ENCODE assay signal across 14 cellular contexts in genomic region chr17:8855477-8856204, GRCh38. TPM values are rescaled to one million over a fixed set of nuclear protein-coding genes. Genes with fewer than 3 reads are reported as not detected.
A peak's percentile ranks its signal among the peaks of the same experiment; 100 is the strongest.
DNase-seq lines count a peak whose midpoint lies in the region; ATAC-seq lines count a peak whose summit lies in the region.
"Had no signal": no experiment of that assay in that cellular context is flagged by ENCODE, and none has a peak within 500 bp of the region (broad histone marks: within the 10 kb centered on the region; RNA-seq: fewer than 3 reads in every experiment).

No MANE protein-coding gene starts in this region.

- CTCF ChIA-PET in activated CD4-positive, alpha-beta memory T cell treated with anti-CD3 and anti-CD28 coated beads for 36 hours (lab: Charles Lee), result no interaction called here
- CTCF ChIA-PET in activated CD4-positive, alpha-beta memory T cell treated with anti-CD3 and anti-CD28 coated beads, Interleukin-2, amount 10 ng/mL, durations not matched to agents 7 days and 5 days (lab: Charles Lee), result interaction anchor here (0.6 to 1.1 kb wide), 2 partner anchors 10 to 12 kb away, joined by 3 read pairs; partner anchors contain the start of gene PIK3R6

- H3K36me3 Mint-ChIP-seq in activated CD4-positive, alpha-beta memory T cell treated with anti-CD3 and anti-CD28 coated beads for 36 hours, result no peaks in the 10 kb centered on the region
- no peaks in the 10 kb centered on the region for H3K36me3 Mint-ChIP-seq in activated CD4-positive, alpha-beta memory T cell treated with anti-CD3 and anti-CD28 coated beads, Interleukin-2, amount 10 ng/mL, durations not matched to agents 7 days and 5 days (ENCODE audit: low read depth)
- no peaks in the 10 kb centered on the region for H3K36me3 Mint-ChIP-seq in stimulated activated memory B cell treated with anti-CD40 and anti-IgM and Interleukin-4, amounts not matched to agents 10 μg/mL and 1 μg/mL and 100 μg/mL, for 72 hours
- H3K36me3 Mint-ChIP-seq: activated naive CD4-positive, alpha-beta T cell treated with anti-CD3 and anti-CD28 coated beads, Interleukin-2, amount 50 U/mL, for 72 hours had no signal

- ATAC-seq in GM21423 (IDR thresholded peaks at IDR 0.05; ENCODE audit: unreplicated experiment) (peak; percentile 28), HG03378 (IDR thresholded peaks at IDR 0.05; ENCODE audit: unreplicated experiment) (peak; percentile 44), HG02981 (IDR thresholded peaks at IDR 0.05; ENCODE audit: unreplicated experiment) (no peak)
- peak; percentile 71 for ATAC-seq in stimulated activated memory B cell treated with anti-CD40 and anti-IgM and Interleukin-4, amounts not matched to agents 10 μg/mL and 1 μg/mL and 100 μg/mL, for 72 hours

- peak; percentile 39 for DNase-seq in activated CD4-positive, alpha-beta memory T cell treated with anti-CD3 and anti-CD28 coated beads for 36 hours
- no peak for DNase-seq in activated CD4-positive, alpha-beta memory T cell treated with anti-CD3 and anti-CD28 coated beads, Interleukin-2, amount 10 ng/mL, durations not matched to agents 7 days and 5 days
- no peak for DNase-seq in GF-D8 (lab: John Stamatoyannopoulos, UW)
- DNase-seq in HCEC 1CT, result no peak
- DNase-seq: activated CD4-positive, alpha-beta T cell treated with anti-CD3 and anti-CD28 coated beads, Interleukin-2, amount 10 ng/mL, durations not matched to agents 24 days and 14 days; islet precursor cell; NCI-H82 had no signal

- POLR2A ChIA-PET in activated CD4-positive, alpha-beta memory T cell treated with anti-CD3 and anti-CD28 coated beads for 36 hours (lab: Charles Lee), result no interaction called here
- POLR2A ChIA-PET in activated CD4-positive, alpha-beta memory T cell treated with anti-CD3 and anti-CD28 coated beads, Interleukin-2, amount 10 ng/mL, durations not matched to agents 7 days and 5 days (lab: Charles Lee), result no interaction called here

- H3K4me3 Mint-ChIP-seq in activated CD4-positive, alpha-beta memory T cell treated with anti-CD3 and anti-CD28 coated beads for 36 hours, result no peak overlapping the region
- no peak overlapping the region for H3K4me3 Mint-ChIP-seq in activated CD4-positive, alpha-beta memory T cell treated with anti-CD3 and anti-CD28 coated beads, Interleukin-2, amount 10 ng/mL, durations not matched to agents 7 days and 5 days
- peak overlapping the region; percentile 52 for H3K4me3 Mint-ChIP-seq in stimulated activated memory B cell treated with anti-CD40 and anti-IgM and Interleukin-4, amounts not matched to agents 10 μg/mL and 1 μg/mL and 100 μg/mL, for 72 hours
- H3K4me3 Mint-ChIP-seq: activated CD4-positive, alpha-beta T cell treated with anti-CD3 and anti-CD28 coated beads, Interleukin-2, amount 10 ng/mL, durations not matched to agents 24 days and 14 days; neural crest cell had no signal

- H3K27ac Mint-ChIP-seq in activated CD4-positive, alpha-beta memory T cell treated with anti-CD3 and anti-CD28 coated beads for 36 hours, result no peak overlapping the region
- no peak overlapping the region for H3K27ac Mint-ChIP-seq in activated CD4-positive, alpha-beta memory T cell treated with anti-CD3 and anti-CD28 coated beads, Interleukin-2, amount 10 ng/mL, durations not matched to agents 7 days and 5 days
- H3K27ac Mint-ChIP-seq in stimulated activated memory B cell treated with anti-CD40 and anti-IgM and Interleukin-4, amounts not matched to agents 10 μg/mL and 1 μg/mL and 100 μg/mL, for 72 hours, result peak overlapping the region; percentile 88
- H3K27ac Mint-ChIP-seq: activated CD4-positive, alpha-beta T cell treated with anti-CD3 and anti-CD28 coated beads, Interleukin-2, amount 10 ng/mL, durations not matched to agents 24 days and 14 days; activated naive CD4-positive, alpha-beta T cell treated with anti-CD3 and anti-CD28 coated beads, Interleukin-2, amount 50 U/mL, for 72 hours had no signal

- intact Hi-C loops in activated CD4-positive, alpha-beta memory T cell treated with anti-CD3 and anti-CD28 coated beads for 36 hours (cut with micrococcal nuclease), result loop anchor here (5.0 kb wide), 3 partner anchors 42 to 102 kb away; no protein-coding TSS in a partner anchor

- peaks cover 35% of the 10 kb centered on the region for H3K4me1 Mint-ChIP-seq in activated CD4-positive, alpha-beta memory T cell treated with anti-CD3 and anti-CD28 coated beads for 36 hours (ENCODE audit: low read depth)
- H3K4me1 Mint-ChIP-seq in activated CD4-positive, alpha-beta memory T cell treated with anti-CD3 and anti-CD28 coated beads, Interleukin-2, amount 10 ng/mL, durations not matched to agents 7 days and 5 days, result peaks cover 41% of the 10 kb centered on the region
- H3K4me1 Mint-ChIP-seq in stimulated activated memory B cell treated with anti-CD40 and anti-IgM and Interleukin-4, amounts not matched to agents 10 μg/mL and 1 μg/mL and 100 μg/mL, for 72 hours, result peaks cover 63% of the 10 kb centered on the region

- no peaks in the 10 kb centered on the region for H3K27me3 Mint-ChIP-seq in activated CD4-positive, alpha-beta memory T cell treated with anti-CD3 and anti-CD28 coated beads for 36 hours
- no peaks in the 10 kb centered on the region for H3K27me3 Mint-ChIP-seq in activated CD4-positive, alpha-beta memory T cell treated with anti-CD3 and anti-CD28 coated beads, Interleukin-2, amount 10 ng/mL, durations not matched to agents 7 days and 5 days
- H3K27me3 Mint-ChIP-seq in stimulated activated memory B cell treated with anti-CD40 and anti-IgM and Interleukin-4, amounts not matched to agents 10 μg/mL and 1 μg/mL and 100 μg/mL, for 72 hours, result no peaks in the 10 kb centered on the region
- H3K27me3 Mint-ChIP-seq: activated CD4-positive, alpha-beta T cell treated with anti-CD3 and anti-CD28 coated beads, Interleukin-2, amount 10 ng/mL, durations not matched to agents 24 days and 14 days had no signal

- H3K9me3 Mint-ChIP-seq in activated CD4-positive, alpha-beta memory T cell treated with anti-CD3 and anti-CD28 coated beads for 36 hours, result no peaks in the 10 kb centered on the region
- H3K9me3 Mint-ChIP-seq in activated CD4-positive, alpha-beta memory T cell treated with anti-CD3 and anti-CD28 coated beads, Interleukin-2, amount 10 ng/mL, durations not matched to agents 7 days and 5 days, result no peaks in the 10 kb centered on the region
- H3K9me3 Mint-ChIP-seq in stimulated activated memory B cell treated with anti-CD40 and anti-IgM and Interleukin-4, amounts not matched to agents 10 μg/mL and 1 μg/mL and 100 μg/mL, for 72 hours, result no peaks in the 10 kb centered on the region
- H3K9me3 Mint-ChIP-seq: activated CD4-positive, alpha-beta T cell treated with anti-CD3 and anti-CD28 coated beads, Interleukin-2, amount 10 ng/mL, durations not matched to agents 24 days and 14 days; activated naive CD4-positive, alpha-beta T cell treated with anti-CD3 and anti-CD28 coated beads, Interleukin-2, amount 50 U/mL, for 72 hours; neural crest cell had no signal

RNA-seq across cellular contexts. Expression of gene PIK3R6, which starts 11.8 kb away (rescaled TPM):
- under 1 TPM; 0.63 to 0.71 TPM for total RNA-seq in activated CD4-positive, alpha-beta memory T cell treated with anti-CD3 and anti-CD28 coated beads for 36 hours
- 1 to 10 TPM; 2.0 to 2.2 TPM for total RNA-seq in activated CD4-positive, alpha-beta memory T cell treated with anti-CD3 and anti-CD28 coated beads, Interleukin-2, amount 10 ng/mL, durations not matched to agents 7 days and 5 days
- total RNA-seq: A673, neural crest cell had no signal

RNA-seq across cellular contexts. Expression of gene MFSD6L, which starts 56.5 kb away (rescaled TPM):
- not detected for total RNA-seq in activated CD4-positive, alpha-beta memory T cell treated with anti-CD3 and anti-CD28 coated beads for 36 hours
- under 1 TPM in 1 of 2 experiments, not detected in 1; 0.13 TPM for total RNA-seq in activated CD4-positive, alpha-beta memory T cell treated with anti-CD3 and anti-CD28 coated beads, Interleukin-2, amount 10 ng/mL, durations not matched to agents 7 days and 5 days
- total RNA-seq: A673, neural crest cell had no signal
